Comparison of ENCODE assay signal across 33 cellular contexts in genomic region chr19:30919737-30920136, GRCh38.
"Had no signal": no experiment of that assay in that cellular context is flagged by ENCODE, and none has a peak within 500 bp of the region (broad histone marks: within the 10 kb centered on the region; RNA-seq: fewer than 3 reads in every experiment).

No MANE protein-coding gene starts in this region.

- H3K4me3 Mint-ChIP-seq: activated B cell treated with CpG ODN at 0.5 μM for 24 hours; activated CD4-positive, alpha-beta memory T cell treated with anti-CD3 and anti-CD28 coated beads for 36 hours; activated CD4-positive, alpha-beta memory T cell treated with anti-CD3 and anti-CD28 coated beads, Interleukin-2, amount 10 ng/mL, durations not matched to agents 7 days and 5 days; activated CD4-positive, alpha-beta T cell treated with anti-CD3 and anti-CD28 coated beads for 36 hours; activated CD4-positive, alpha-beta T cell treated with anti-CD3 and anti-CD28 coated beads, Interleukin-2, amount 10 ng/mL, durations not matched to agents 24 days and 14 days; activated CD4-positive, alpha-beta T cell treated with anti-CD3 and anti-CD28 coated beads, Interleukin-2, amount 10 ng/mL, durations not matched to agents 7 days and 5 days; activated CD8-positive, alpha-beta memory T cell treated with anti-CD3 and anti-CD28 coated beads, Interleukin-2, amount 10 ng/mL, durations not matched to agents 7 days and 5 days; activated CD8-positive, alpha-beta T cell treated with anti-CD3 and anti-CD28 coated beads for 36 hours; activated CD8-positive, alpha-beta T cell treated with anti-CD3 and anti-CD28 coated beads, Interleukin-2, amount 10 ng/mL, durations not matched to agents 7 days and 5 days; T-cell; T-helper 1 cell treated with Interleukin-12 subunit alpha and Interleukin-12 subunit beta and Interleukin-4 antibody, amounts not matched to agents 30 μg/mL and 1 μg/mL, for 36 hours; T-helper 17 cell; T-helper 2 cell treated with Interferon-gamma antibody and Interleukin-4, amounts not matched to agents 5 μg/mL and 100 μg/mL, for 36 hours; WTC11 had no signal

- H3K9me3 Mint-ChIP-seq: activated CD4-positive, alpha-beta memory T cell treated with anti-CD3 and anti-CD28 coated beads for 36 hours; activated CD4-positive, alpha-beta memory T cell treated with anti-CD3 and anti-CD28 coated beads, Interleukin-2, amount 10 ng/mL, durations not matched to agents 7 days and 5 days; activated CD4-positive, alpha-beta T cell treated with anti-CD3 and anti-CD28 coated beads, Interleukin-2, amount 10 ng/mL, durations not matched to agents 24 days and 14 days; activated CD4-positive, alpha-beta T cell treated with anti-CD3 and anti-CD28 coated beads, Interleukin-2, amount 10 ng/mL, durations not matched to agents 7 days and 5 days; activated CD8-positive, alpha-beta T cell treated with anti-CD3 and anti-CD28 coated beads for 36 hours; T-helper 1 cell treated with Interleukin-12 subunit alpha and Interleukin-12 subunit beta and Interleukin-4 antibody, amounts not matched to agents 30 μg/mL and 1 μg/mL, for 36 hours; T-helper 2 cell treated with Interferon-gamma antibody and Interleukin-4, amounts not matched to agents 5 μg/mL and 100 μg/mL, for 36 hours; WTC11 had no signal

- ATAC-seq: activated CD4-positive, alpha-beta T cell treated with anti-CD3 and anti-CD28 coated beads for 36 hours; activated CD4-positive, CD25-positive, alpha-beta regulatory T cell treated with anti-CD3 and anti-CD28 coated beads, Interleukin-2, amount 50 U/mL, for 24 hours; activated CD8-positive, alpha-beta memory T cell treated with anti-CD3 and anti-CD28 coated beads, Interleukin-2, amount 10 ng/mL, durations not matched to agents 7 days and 5 days; activated CD8-positive, alpha-beta T cell treated with anti-CD3 and anti-CD28 coated beads for 36 hours; activated CD8-positive, alpha-beta T cell treated with anti-CD3 and anti-CD28 coated beads, Interleukin-2, amount 10 ng/mL, durations not matched to agents 7 days and 5 days; T-cell; T-helper 17 cell had no signal

- DNase-seq: activated B cell treated with CpG ODN at 0.5 μM for 24 hours; activated CD4-positive, alpha-beta memory T cell treated with anti-CD3 and anti-CD28 coated beads for 36 hours; activated CD4-positive, alpha-beta memory T cell treated with anti-CD3 and anti-CD28 coated beads, Interleukin-2, amount 10 ng/mL, durations not matched to agents 7 days and 5 days; activated CD4-positive, alpha-beta T cell treated with anti-CD3 and anti-CD28 coated beads for 1 hour; activated CD4-positive, alpha-beta T cell treated with anti-CD3 and anti-CD28 coated beads for 36 hours; activated CD4-positive, alpha-beta T cell treated with anti-CD3 and anti-CD28 coated beads for 4 hours; activated CD4-positive, alpha-beta T cell treated with anti-CD3 and anti-CD28 coated beads for 48 hours; activated CD4-positive, alpha-beta T cell treated with anti-CD3 and anti-CD28 coated beads, Interleukin-2, amount 10 ng/mL, durations not matched to agents 24 days and 14 days; activated CD4-positive, alpha-beta T cell treated with anti-CD3 and anti-CD28 coated beads, Interleukin-2, amount 10 ng/mL, durations not matched to agents 7 days and 5 days; activated CD4-positive, alpha-beta T cell treated with anti-CD3 and anti-CD28 coated beads, Interleukin-2, amount 50 U/mL, for 1 hour; activated CD4-positive, alpha-beta T cell treated with anti-CD3 and anti-CD28 coated beads, Interleukin-2, amount 50 U/mL, for 4 hours; activated CD4-positive, alpha-beta T cell treated with anti-CD3 and anti-CD28 coated beads, Interleukin-2, amount 50 U/mL, for 48 hours; activated CD4-positive, CD25-positive, alpha-beta regulatory T cell; activated CD4-positive, CD25-positive, alpha-beta regulatory T cell treated with anti-CD3 and anti-CD28 coated beads, Interleukin-2, amount 50 U/mL, for 72 hours; activated CD8-positive, alpha-beta memory T cell treated with anti-CD3 and anti-CD28 coated beads for 24 hours; activated CD8-positive, alpha-beta memory T cell treated with anti-CD3 and anti-CD28 coated beads, Interleukin-2, amount 10 ng/mL, durations not matched to agents 7 days and 5 days; activated CD8-positive, alpha-beta memory T cell treated with anti-CD3 and anti-CD28 coated beads, Interleukin-2, amount 50 U/mL, for 4 hours; activated CD8-positive, alpha-beta memory T cell treated with anti-CD3 and anti-CD28 coated beads, Interleukin-2, amount 50 U/mL, for 48 hours; activated CD8-positive, alpha-beta T cell treated with anti-CD3 and anti-CD28 coated beads for 36 hours; activated CD8-positive, alpha-beta T cell treated with anti-CD3 and anti-CD28 coated beads, Interleukin-2, amount 10 ng/mL, durations not matched to agents 7 days and 5 days; activated T-cell treated with anti-CD3 and anti-CD28 coated beads for 4 hours; T-cell; T-helper 1 cell; T-helper 17 cell; T-helper 2 cell; T-helper 9 cell; T1000 had no signal

- FAIRE-seq: TTC549 had no signal

- H3K36me3 Mint-ChIP-seq: activated CD4-positive, alpha-beta memory T cell treated with anti-CD3 and anti-CD28 coated beads for 36 hours; activated CD8-positive, alpha-beta memory T cell treated with anti-CD3 and anti-CD28 coated beads, Interleukin-2, amount 10 ng/mL, durations not matched to agents 7 days and 5 days; T-cell; WTC11 had no signal

- H3K27ac ChIP-seq: VCaP had no signal

- H3K4me1 Mint-ChIP-seq: activated B cell treated with CpG ODN at 0.5 μM for 24 hours; activated CD4-positive, alpha-beta memory T cell treated with anti-CD3 and anti-CD28 coated beads, Interleukin-2, amount 10 ng/mL, durations not matched to agents 7 days and 5 days; activated CD4-positive, alpha-beta T cell treated with anti-CD3 and anti-CD28 coated beads for 36 hours; activated CD4-positive, alpha-beta T cell treated with anti-CD3 and anti-CD28 coated beads, Interleukin-2, amount 10 ng/mL, durations not matched to agents 24 days and 14 days; activated CD4-positive, alpha-beta T cell treated with anti-CD3 and anti-CD28 coated beads, Interleukin-2, amount 10 ng/mL, durations not matched to agents 7 days and 5 days; activated CD8-positive, alpha-beta memory T cell treated with anti-CD3 and anti-CD28 coated beads, Interleukin-2, amount 10 ng/mL, durations not matched to agents 7 days and 5 days; T-cell; T-helper 17 cell had no signal

- H3K27me3 Mint-ChIP-seq: activated B cell treated with CpG ODN at 0.5 μM for 24 hours; activated CD4-positive, alpha-beta memory T cell treated with anti-CD3 and anti-CD28 coated beads, Interleukin-2, amount 10 ng/mL, durations not matched to agents 7 days and 5 days; activated CD4-positive, alpha-beta T cell treated with anti-CD3 and anti-CD28 coated beads, Interleukin-2, amount 10 ng/mL, durations not matched to agents 24 days and 14 days; activated CD4-positive, alpha-beta T cell treated with anti-CD3 and anti-CD28 coated beads, Interleukin-2, amount 10 ng/mL, durations not matched to agents 7 days and 5 days had no signal

- H3K27ac Mint-ChIP-seq: activated B cell treated with CpG ODN at 0.5 μM for 24 hours; activated CD4-positive, alpha-beta memory T cell treated with anti-CD3 and anti-CD28 coated beads for 36 hours; activated CD4-positive, alpha-beta memory T cell treated with anti-CD3 and anti-CD28 coated beads, Interleukin-2, amount 10 ng/mL, durations not matched to agents 7 days and 5 days; activated CD4-positive, alpha-beta T cell treated with anti-CD3 and anti-CD28 coated beads for 36 hours; activated CD4-positive, alpha-beta T cell treated with anti-CD3 and anti-CD28 coated beads, Interleukin-2, amount 10 ng/mL, durations not matched to agents 24 days and 14 days; activated CD4-positive, alpha-beta T cell treated with anti-CD3 and anti-CD28 coated beads, Interleukin-2, amount 10 ng/mL, durations not matched to agents 7 days and 5 days; activated CD8-positive, alpha-beta memory T cell treated with anti-CD3 and anti-CD28 coated beads, Interleukin-2, amount 10 ng/mL, durations not matched to agents 7 days and 5 days; activated CD8-positive, alpha-beta T cell treated with anti-CD3 and anti-CD28 coated beads for 36 hours; activated CD8-positive, alpha-beta T cell treated with anti-CD3 and anti-CD28 coated beads, Interleukin-2, amount 10 ng/mL, durations not matched to agents 7 days and 5 days; T-cell; T-helper 1 cell treated with Interleukin-12 subunit alpha and Interleukin-12 subunit beta and Interleukin-4 antibody, amounts not matched to agents 30 μg/mL and 1 μg/mL, for 36 hours; T-helper 17 cell; T-helper 2 cell treated with Interferon-gamma antibody and Interleukin-4, amounts not matched to agents 5 μg/mL and 100 μg/mL, for 36 hours; WTC11 had no signal
